Comparison of ENCODE assay signal across 8 cellular contexts in the genomic region with DNA sequence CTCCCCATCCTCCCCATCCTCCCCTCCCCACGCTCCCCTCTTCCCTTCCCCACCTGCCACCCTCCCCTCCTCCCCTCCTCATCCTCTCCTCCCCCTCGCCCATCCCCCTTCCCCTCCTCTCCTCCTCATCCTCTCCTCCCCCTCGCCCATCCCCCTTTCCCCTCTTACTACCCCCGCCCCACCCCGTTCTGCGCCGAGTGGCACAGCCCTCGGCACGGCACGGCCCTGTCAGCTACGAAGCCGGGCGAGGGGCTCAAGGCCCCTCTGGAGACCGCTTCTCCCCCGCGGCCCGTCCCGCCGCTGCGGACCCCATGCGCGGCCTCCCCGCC.
DNase-seq lines count a peak whose midpoint lies in the region; ATAC-seq and TF ChIP-seq lines count a peak whose summit lies in the region.

No MANE protein-coding gene starts in this region.

- H3K4me1 ChIP-seq in A673 (ENCODE audit: insufficient read depth, low read length, poor library complexity, severe bottlenecking) (no peaks in the 10 kb centered on the region), iPS-20b (ENCODE audit: insufficient read depth, low read length) (no peaks in the 10 kb centered on the region; the same call in 1 of the 2 replicates)

- CTCF ChIA-PET in A673 (lab: Charles Lee): no interaction called here

- H3K36me3 ChIP-seq in A673 (ENCODE audit: insufficient read depth, low read length, poor library complexity, severe bottlenecking) (no peaks in the 10 kb centered on the region), iPS-20b (ENCODE audit: insufficient read depth, low read depth, low read length) (no peaks in the 10 kb centered on the region)

- no peak for ATAC-seq in GM18909 (IDR thresholded peaks at IDR 0.05; ENCODE audit: poor library complexity, unreplicated experiment)
- no peak for ATAC-seq in GM18867 (IDR thresholded peaks at IDR 0.05; ENCODE audit: unreplicated experiment)

- BruUV-seq in A673 (replicated peaks; lab: Mats Ljungman, UMichigan): no TSS peak

- no peak overlapping the region for H3K27ac ChIP-seq in A673 (ENCODE audit: low read depth, low read length, poor library complexity, severe bottlenecking)
- no peak overlapping the region for H3K27ac ChIP-seq in iPS-20b (ENCODE audit: low read length)

- DNase-seq in A673 (ENCODE audit: low spot score): peak; percentile 42
- peak; percentile 19 for DNase-seq in EH (ENCODE audit: low read depth)
- peak; percentile 11 for DNase-seq in RPMI8226
- no peak for DNase-seq in NCI-H1436 (lab: John Stamatoyannopoulos, UW)
- no peak for DNase-seq in occipital lobe (lab: John Stamatoyannopoulos, UW)

- POLR2A ChIA-PET in A673 (lab: Charles Lee; ENCODE audit: low non-redundant PET): no interaction called here

- intact Hi-C loops in A673 (cut with micrococcal nuclease; ENCODE audit: unreplicated experiment): no loop called here

- H3K4me3 ChIP-seq in A673 (ENCODE audit: low read depth, low read length, poor library complexity, severe bottlenecking) (no peak overlapping the region), iPS-20b (ENCODE audit: low read length) (peak overlapping the region; percentile 37; the same call in 1 of the 2 replicates)

- TF ChIP-seq CTCF in A673 (conservative IDR thresholded peaks at IDR 0.05; ENCODE audit: low read depth, low read length): no peak

- H3K27me3 ChIP-seq in A673 (replicated peaks; ENCODE audit: insufficient read depth, low read depth, low read length, poor library complexity) (peaks cover 42% of the 10 kb centered on the region), iPS-20b (ENCODE audit: insufficient read depth, low read length) (peaks cover 22% of the 10 kb centered on the region)

- no peak overlapping the region for H3K9ac ChIP-seq in iPS-20b (ENCODE audit: low read depth, low read length)

- no peaks in the 10 kb centered on the region for H3K9me3 ChIP-seq in A673 (ENCODE audit: low read depth, low read length, poor library complexity, severe bottlenecking)
- no peaks in the 10 kb centered on the region for H3K9me3 ChIP-seq in iPS-20b (ENCODE audit: insufficient read depth, low read depth, low read length)

Comparison
In these comparisons a context has a peak if more than half of its experiments do, and no peak if none do; other contexts are left out.
1. DNase-seq: peak in A673 (single experiment), EH (single experiment) and RPMI8226 (single experiment); none in NCI-H1436 (single experiment) and occipital lobe (single experiment).